Comparison of ENCODE assay signal across 8 cellular contexts in the genomic region with DNA sequence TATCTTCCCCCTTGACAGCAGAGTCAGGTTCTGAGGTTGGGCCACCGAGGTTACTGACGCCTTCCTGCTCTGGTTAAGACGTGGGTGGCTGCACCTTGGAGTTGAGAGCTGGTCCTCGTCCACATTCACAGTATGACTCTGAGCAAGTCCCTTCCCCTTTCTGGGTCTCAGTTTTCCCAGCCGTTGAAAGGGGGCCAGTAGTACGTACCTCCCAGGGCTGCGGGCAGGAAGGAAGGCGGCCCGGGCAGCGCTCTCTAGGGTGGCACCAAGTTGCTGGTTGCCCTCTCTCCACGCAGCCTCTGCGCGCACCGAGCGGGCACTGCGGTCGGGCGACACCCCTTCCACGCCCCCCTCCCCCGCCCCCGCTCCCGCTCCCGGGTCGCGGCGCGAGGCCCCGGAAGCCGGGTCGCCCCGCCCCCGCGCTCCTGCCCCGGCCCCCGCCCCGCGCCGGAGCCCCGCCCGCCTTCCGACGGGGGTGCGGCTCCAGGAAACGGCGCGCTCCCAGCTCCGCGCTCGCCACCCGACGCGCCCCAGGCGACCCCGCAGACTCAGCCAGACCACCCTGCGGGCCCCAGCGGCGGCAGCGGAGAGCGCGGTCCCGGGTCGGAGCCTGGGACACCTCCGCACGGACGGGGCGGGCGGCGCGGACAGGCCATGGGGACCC. TPM values are rescaled to one million over a fixed set of nuclear protein-coding genes. Genes with fewer than 3 reads are reported as not detected.
A peak's percentile ranks its signal among the peaks of the same experiment; 100 is the strongest.
DNase-seq lines count a peak whose midpoint lies in the region; ATAC-seq and TF ChIP-seq lines count a peak whose summit lies in the region.

Gene EHBP1L1 (plus strand): TSS at position 486 of the 664 bp plus-strand sequence. CDS start 250 bp downstream, outside the sequence.

- H3K9me3 ChIP-seq in colonic mucosa (no peaks in the 10 kb centered on the region), right lobe of liver (no peaks in the 10 kb centered on the region)

- H3K4me1 ChIP-seq in colonic mucosa = peaks cover 48% of the 10 kb centered on the region
- H3K4me1 ChIP-seq in right lobe of liver = peaks cover 0 to 48% (median 15%) of the 10 kb centered on the region in 4 donors

- intact Hi-C loops in colonic mucosa (cut with DNase I) (no loop called here), right lobe of liver (cut with DNase I) (loop anchor here in 1 of 2 donors (5.0 kb wide), 1 partner anchor 33 kb away; no protein-coding TSS in a partner anchor)

- H3K4me3 ChIP-seq in colonic mucosa (peak within 1 kb of the TSS; percentile 91), right lobe of liver (peak within 1 kb of the TSS; percentile 55 to 70 (median 70))

- peak; percentile 19 to 52 (median 36) for ATAC-seq in right lobe of liver
- ATAC-seq in GM21576 (IDR thresholded peaks at IDR 0.05; ENCODE audit: unreplicated experiment) = no peak

- peak within 1 kb of the TSS; percentile 89 to 96 for H3K9ac ChIP-seq in colonic mucosa (ENCODE audit: low read depth in 2 of 2, low read length in 2 of 2)

- TF ChIP-seq CTCF in colonic mucosa (IDR thresholded peaks at IDR 0.05) (no peak), right lobe of liver (IDR thresholded peaks at IDR 0.05) (no peak)

- peaks cover 8% of the 10 kb centered on the region for H3K36me3 ChIP-seq in colonic mucosa
- H3K36me3 ChIP-seq in right lobe of liver = no peaks in the 10 kb centered on the region

- peak; percentile 30 for TF ChIP-seq POLR2A in right lobe of liver (IDR thresholded peaks at IDR 0.05)

- H3K27ac ChIP-seq in colonic mucosa = peak within 1 kb of the TSS; percentile 89
- peak within 1 kb of the TSS; percentile 58 to 88 (median 68) for H3K27ac ChIP-seq in right lobe of liver

- WGBS in right lobe of liver (ENCODE audit: insufficient coverage, low coverage, low lambda C conversion rate, missing lambda C conversion rate) = 2% methylated on average over 9 of the region's 69 CpGs

- DNase-seq in NCI-H2081 (lab: John Stamatoyannopoulos, UW) (peak; percentile 49 to 59), NCI-H2081 treated with DMSO at 0.1 percent for 48 hours (lab: John Stamatoyannopoulos, UW) (no peak), NAMALWA (ENCODE audit: low spot score) (peak; percentile 79), colonic mucosa (peak; percentile 76), right lobe of liver (peak in 2 of 3 donors; percentile 82 to 87)
- peak; percentile 74 for DNase-seq in activated CD4-positive, CD25-positive, alpha-beta regulatory T cell treated with anti-CD3 and anti-CD28 coated beads, Interleukin-2, amount 50 U/mL, for 72 hours
- DNase-seq in stimulated activated CD8-positive, alpha-beta memory T cell treated with anti-CD3 and anti-CD28 coated beads, Interleukin-15, amount 100 ng/mL, for 1 hour (ENCODE audit: low read depth) = peak; percentile 43

- no peaks in the 10 kb centered on the region for H3K27me3 ChIP-seq in colonic mucosa
- no peaks in the 10 kb centered on the region for H3K27me3 ChIP-seq in right lobe of liver

RNA-seq across cellular contexts. Expression of gene EHBP1L1, which starts in this region (rescaled TPM):
- total RNA-seq in colonic mucosa = 10 to 100 TPM; 58.5 to 78.5 TPM
- total RNA-seq in right lobe of liver = 10 to 100 TPM; 10.0 to 29.9 (median 13.7) TPM
